In the genomic region with DNA sequence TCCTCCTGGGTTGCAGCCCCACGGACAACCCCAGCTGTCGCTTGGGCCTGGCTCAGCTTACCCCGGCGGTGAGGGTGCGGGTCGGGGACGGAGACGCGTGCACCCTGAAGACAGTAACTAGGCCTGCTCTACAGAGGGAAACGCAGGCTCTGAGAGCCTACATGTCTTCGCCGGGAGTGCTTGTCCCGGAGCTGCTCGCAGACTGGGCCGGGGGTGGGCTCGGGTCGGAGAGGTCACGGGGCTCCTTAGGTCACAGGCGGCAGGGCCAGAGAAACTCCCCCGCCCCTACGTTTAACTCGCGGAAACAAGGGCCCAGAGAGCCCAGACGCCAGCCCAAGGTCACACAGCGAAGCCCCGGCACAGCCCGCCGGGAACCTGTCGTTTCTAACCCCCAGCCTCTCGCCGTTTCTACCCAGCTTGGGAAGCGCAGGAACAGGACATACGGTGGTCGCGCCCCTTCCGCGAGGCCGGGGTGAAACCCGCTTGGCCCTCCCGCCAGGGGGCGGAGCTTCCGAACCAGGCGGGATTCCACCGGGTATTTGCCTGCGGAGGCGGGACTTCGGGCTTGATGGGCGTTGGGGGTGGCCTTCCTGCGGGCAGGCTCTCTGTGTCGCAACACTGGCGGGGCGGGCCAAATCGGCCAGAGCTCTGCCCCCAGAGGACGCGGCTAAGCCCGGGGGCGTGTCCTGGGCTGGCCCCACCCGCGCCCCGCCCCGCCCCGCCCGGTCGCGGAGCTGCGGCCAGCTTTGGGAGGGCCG, we compare ENCODE assay signal across 8 cellular contexts. TPM values are rescaled to one million over a fixed set of nuclear protein-coding genes. Genes with fewer than 3 reads are reported as not detected.
A peak's percentile ranks its signal among the peaks of the same experiment; 100 is the strongest.
DNase-seq lines count a peak whose midpoint lies in the region; TF ChIP-seq lines count a peak whose summit lies in the region.

TSS of gene HDAC11 (plus strand) at position 725 of the 758 bp plus-strand sequence. CDS start 42 bp downstream, outside the sequence.

- CTCF ChIA-PET in RWPE1 (lab: Yijun Ruan, JAX) = interaction anchor here (0.8 to 1.1 kb wide), 2 partner anchors 16 to 168 kb away, joined by 4 to 7 read pairs; no protein-coding TSS in a partner anchor

- H3K4me3 Mint-ChIP-seq in nephron progenitor cell = peak within 1 kb of the TSS; percentile 85
- peak within 1 kb of the TSS; percentile 88 for H3K4me3 Mint-ChIP-seq in stimulated activated naive CD8-positive, alpha-beta T cell treated with anti-CD3 and anti-CD28 coated beads, Interleukin-15, Interleukin-2, amounts not matched to agents 100 ng/mL and 50 ng/mL, for 24 hours

- peaks cover 18% of the 10 kb centered on the region for H3K27me3 Mint-ChIP-seq in nephron progenitor cell (ENCODE audit: low read depth, poor library complexity)
- H3K27me3 Mint-ChIP-seq in stimulated activated naive CD8-positive, alpha-beta T cell treated with anti-CD3 and anti-CD28 coated beads, Interleukin-15, Interleukin-2, amounts not matched to agents 100 ng/mL and 50 ng/mL, for 24 hours = no peaks in the 10 kb centered on the region

- H3K27ac Mint-ChIP-seq in nephron progenitor cell = peak within 1 kb of the TSS; percentile 81
- peak within 1 kb of the TSS; percentile 81 for H3K27ac Mint-ChIP-seq in stimulated activated naive CD8-positive, alpha-beta T cell treated with anti-CD3 and anti-CD28 coated beads, Interleukin-15, Interleukin-2, amounts not matched to agents 100 ng/mL and 50 ng/mL, for 24 hours

- H3K36me3 Mint-ChIP-seq in nephron progenitor cell (ENCODE audit: low read depth) = no peaks in the 10 kb centered on the region
- H3K36me3 Mint-ChIP-seq in stimulated activated naive CD8-positive, alpha-beta T cell treated with anti-CD3 and anti-CD28 coated beads, Interleukin-15, Interleukin-2, amounts not matched to agents 100 ng/mL and 50 ng/mL, for 24 hours (ENCODE audit: low read depth) = no peaks in the 10 kb centered on the region

- peak within 1 kb of the TSS; percentile 68 for H3K4me3 ChIP-seq in LNCaP clone FGC (ENCODE audit: low read depth, low read length)
- H3K4me3 ChIP-seq in fibroblast of the aortic adventitia (ENCODE audit: low read depth, low read length) = peak within 1 kb of the TSS; percentile 78

- POLR2A ChIA-PET in RWPE1 (lab: Yijun Ruan, JAX; ENCODE audit: low non-redundant PET) = interaction anchor here (0.6 kb wide), 1 partner anchor 1446 kb away, joined by 3 read pairs; no protein-coding TSS in a partner anchor

- no peak for TF ChIP-seq CTCF in LNCaP clone FGC (IDR thresholded peaks at IDR 0.05; ENCODE audit: control insufficient read depth, extremely low read depth, insufficient read depth)
- no peak for TF ChIP-seq CTCF in RWPE1 (conservative IDR thresholded peaks at IDR 0.05; ENCODE audit: low read depth)
- no peak for TF ChIP-seq CTCF in fibroblast of the aortic adventitia (IDR thresholded peaks at IDR 0.05; ENCODE audit: insufficient read depth, low read length)
- TF ChIP-seq CTCF in nephron progenitor cell (IDR thresholded peaks at IDR 0.05) = no peak

- DNase-seq in EL = peak; percentile 96
- peak; percentile 90 for DNase-seq in GOT3 (lab: John Stamatoyannopoulos, UW)
- peak; percentile 82 for DNase-seq in LNCaP clone FGC (ENCODE audit: low read depth)
- peak; percentile 99 for DNase-seq in RWPE1 (ENCODE audit: low spot score)
- peak; percentile 97 for DNase-seq in activated effector memory CD4-positive, alpha-beta T cell treated with Interleukin-2 at 50 U/mL for 16 hours
- DNase-seq in fibroblast of the aortic adventitia (ENCODE audit: low read depth) = peak; percentile 95
- DNase-seq in nephron progenitor cell = peak; percentile 99

- H3K27ac ChIP-seq in RWPE1 = peak within 1 kb of the TSS; percentile 74

- peaks cover 65% of the 10 kb centered on the region for H3K4me1 Mint-ChIP-seq in nephron progenitor cell
- H3K4me1 Mint-ChIP-seq in stimulated activated naive CD8-positive, alpha-beta T cell treated with anti-CD3 and anti-CD28 coated beads, Interleukin-15, Interleukin-2, amounts not matched to agents 100 ng/mL and 50 ng/mL, for 24 hours (ENCODE audit: low read depth) = peaks cover 16% of the 10 kb centered on the region

- H3K9me3 Mint-ChIP-seq in nephron progenitor cell = no peaks in the 10 kb centered on the region
- H3K9me3 Mint-ChIP-seq in stimulated activated naive CD8-positive, alpha-beta T cell treated with anti-CD3 and anti-CD28 coated beads, Interleukin-15, Interleukin-2, amounts not matched to agents 100 ng/mL and 50 ng/mL, for 24 hours = no peaks in the 10 kb centered on the region

RNA-seq across cellular contexts. Expression of gene HDAC11, which starts in this region (rescaled TPM):
- total RNA-seq in fibroblast of the aortic adventitia (ENCODE audit: low replicate concordance) = 3.9 and 5.2 TPM in 2 replicates

Comparison
In these comparisons a context has a peak if more than half of its experiments do, and no peak if none do; other contexts are left out.
1. Peak in every context shown above with its lines: DNase-seq, H3K4me3 ChIP-seq and H3K27ac ChIP-seq.